10 cellular contexts compared by ENCODE assay signal in genomic region chr13:33722216-33722900, GRCh38.
DNase-seq lines count a peak whose midpoint lies in the region; ATAC-seq and TF ChIP-seq lines count a peak whose summit lies in the region.
"Had no signal": no experiment of that assay in that cellular context is flagged by ENCODE, and none has a peak within 500 bp of the region (broad histone marks: within the 10 kb centered on the region; RNA-seq: fewer than 3 reads in every experiment).

No MANE protein-coding gene starts in this region.

- H4K20me1 ChIP-seq in OCI-LY1 (ENCODE audit: insufficient read depth, low read length): no peaks in the 10 kb centered on the region

- H3K27me3 Mint-ChIP-seq in activated T-cell treated with anti-CD3 and anti-CD28 coated beads, Interleukin-2, amount 50 U/mL, for 72 hours (ENCODE audit: low read depth): no peaks in the 10 kb centered on the region

- no peak overlapping the region for H3K4me3 ChIP-seq in OCI-LY1 (ENCODE audit: low read depth, low read length, poor library complexity, severe bottlenecking)
- H3K4me3 ChIP-seq in gastroesophageal sphincter: no peak overlapping the region
- H3K4me3 ChIP-seq in testis: no peak overlapping the region

- no peak overlapping the region for H3K4me2 ChIP-seq in OCI-LY1 (ENCODE audit: low read length)

- ATAC-seq in activated T-cell treated with anti-CD3 and anti-CD28 coated beads, Interleukin-2, amount 50 U/mL, for 72 hours (replicated peaks in 1 of 2): peak in 1 of 2 donors; percentile 61
- ATAC-seq in gastroesophageal sphincter (no peak), GM19328 (IDR thresholded peaks at IDR 0.05; ENCODE audit: unreplicated experiment) (no peak)

- H3K27me3 ChIP-seq in OCI-LY1 (ENCODE audit: insufficient read depth, low read length) (no peaks in the 10 kb centered on the region), gastroesophageal sphincter (no peaks in the 10 kb centered on the region), testis (no peaks in the 10 kb centered on the region)

- H3K27ac Mint-ChIP-seq in activated T-cell treated with anti-CD3 and anti-CD28 coated beads, Interleukin-2, amount 50 U/mL, for 72 hours: peak overlapping the region; percentile 86

- H3K9me3 ChIP-seq in OCI-LY1 (ENCODE audit: low read length) (no peaks in the 10 kb centered on the region), gastroesophageal sphincter (no peaks in the 10 kb centered on the region), testis (no peaks in the 10 kb centered on the region)

- H3K36me3 ChIP-seq in OCI-LY1 (ENCODE audit: insufficient read depth, low read length) (no peaks in the 10 kb centered on the region), gastroesophageal sphincter (no peaks in the 10 kb centered on the region), testis (ENCODE audit: low read depth, missing control alignments) (no peaks in the 10 kb centered on the region)

- H3K36me3 Mint-ChIP-seq in activated T-cell treated with anti-CD3 and anti-CD28 coated beads, Interleukin-2, amount 50 U/mL, for 72 hours (ENCODE audit: insufficient read depth in 2 of 2): no peaks in the 10 kb centered on the region
- H3K36me3 Mint-ChIP-seq: CD14-positive monocyte had no signal

- no peak for TF ChIP-seq EP300 in gastroesophageal sphincter (IDR thresholded peaks at IDR 0.05)

- DNase-seq in activated T-cell treated with anti-CD3 and anti-CD28 coated beads, Interleukin-2, amount 50 U/mL, for 72 hours: no peak
- DNase-seq in activated T-cell treated with anti-CD3 and anti-CD28 coated beads, Interleukin-2, amount 50 U/mL, for 1 hour: no peak
- no peak for DNase-seq in testis
- no peak for DNase-seq in stimulated activated CD4-positive, alpha-beta T cell treated with anti-CD3 and anti-CD28 coated beads, Interleukin-4, amount 100 ng/mL, for 24 hours
- no peak for DNase-seq in SIG-M5 treated with dmso at 0.1 percent for 504 hours (lab: John Stamatoyannopoulos, UW; ENCODE audit: unreplicated experiment)
- DNase-seq: KG1 had no signal

- no peak overlapping the region for H3K9ac ChIP-seq in OCI-LY1 (ENCODE audit: low read length)

- H3K79me2 ChIP-seq in OCI-LY1 (ENCODE audit: insufficient read depth, low read length): no peaks in the 10 kb centered on the region

- TF ChIP-seq POLR2A in gastroesophageal sphincter (IDR thresholded peaks at IDR 0.05) (no peak), testis (IDR thresholded peaks at IDR 0.05) (no peak)

- H3K4me3 Mint-ChIP-seq in activated T-cell treated with anti-CD3 and anti-CD28 coated beads, Interleukin-2, amount 50 U/mL, for 72 hours: peak overlapping the region; percentile 20 to 79
- H3K4me3 Mint-ChIP-seq: CD14-positive monocyte had no signal

- intact Hi-C loops in testis (cut with DNase I; ENCODE audit: low total_unique reads): loop anchor here (5.0 kb wide), 1 partner anchor 180 kb away; no protein-coding TSS in a partner anchor

- H3F3A ChIP-seq in OCI-LY1 (ENCODE audit: insufficient read depth, low read length): no peaks in the 10 kb centered on the region

- H3K4me1 Mint-ChIP-seq in activated T-cell treated with anti-CD3 and anti-CD28 coated beads, Interleukin-2, amount 50 U/mL, for 72 hours (ENCODE audit: low read depth): peaks cover 28% of the 10 kb centered on the region

- no peaks in the 10 kb centered on the region for H3K9me3 Mint-ChIP-seq in activated T-cell treated with anti-CD3 and anti-CD28 coated beads, Interleukin-2, amount 50 U/mL, for 72 hours

- no peak overlapping the region for H2AFZ ChIP-seq in OCI-LY1 (ENCODE audit: low read length)

- WGBS in gastroesophageal sphincter (ENCODE audit: low coverage in 1 of 2), 2 donors: 16 to 18% methylated on average over 3 of the region's 3 CpGs
- 34 to 39% methylated on average over 3 of the region's 3 CpGs for WGBS in testis, 2 donors

- H3K9me2 ChIP-seq in OCI-LY1 (ENCODE audit: low read depth, low read length): no peaks in the 10 kb centered on the region

- TF ChIP-seq CTCF in OCI-LY1 (IDR thresholded peaks at IDR 0.05; ENCODE audit: low read length): no peak
- TF ChIP-seq CTCF in gastroesophageal sphincter (IDR thresholded peaks at IDR 0.05): no peak
- TF ChIP-seq CTCF in testis (IDR thresholded peaks at IDR 0.05): no peak

- H3K27ac ChIP-seq in OCI-LY1 (ENCODE audit: low read depth, low read length, poor library complexity, severe bottlenecking) (peak overlapping the region; percentile 54), gastroesophageal sphincter (peak overlapping the region; percentile 53 to 66 (median 60)), testis (peak overlapping the region; percentile 21 to 75)

- H3K4me1 ChIP-seq in OCI-LY1 (ENCODE audit: insufficient read depth, low read length, severe bottlenecking) (peaks cover 53% of the 10 kb centered on the region), gastroesophageal sphincter (peaks cover 4 to 33% (median 8%) of the 10 kb centered on the region in 3 donors), testis (peaks cover 10% of the 10 kb centered on the region)
